11 cellular contexts compared by ENCODE assay signal in the genomic region with DNA sequence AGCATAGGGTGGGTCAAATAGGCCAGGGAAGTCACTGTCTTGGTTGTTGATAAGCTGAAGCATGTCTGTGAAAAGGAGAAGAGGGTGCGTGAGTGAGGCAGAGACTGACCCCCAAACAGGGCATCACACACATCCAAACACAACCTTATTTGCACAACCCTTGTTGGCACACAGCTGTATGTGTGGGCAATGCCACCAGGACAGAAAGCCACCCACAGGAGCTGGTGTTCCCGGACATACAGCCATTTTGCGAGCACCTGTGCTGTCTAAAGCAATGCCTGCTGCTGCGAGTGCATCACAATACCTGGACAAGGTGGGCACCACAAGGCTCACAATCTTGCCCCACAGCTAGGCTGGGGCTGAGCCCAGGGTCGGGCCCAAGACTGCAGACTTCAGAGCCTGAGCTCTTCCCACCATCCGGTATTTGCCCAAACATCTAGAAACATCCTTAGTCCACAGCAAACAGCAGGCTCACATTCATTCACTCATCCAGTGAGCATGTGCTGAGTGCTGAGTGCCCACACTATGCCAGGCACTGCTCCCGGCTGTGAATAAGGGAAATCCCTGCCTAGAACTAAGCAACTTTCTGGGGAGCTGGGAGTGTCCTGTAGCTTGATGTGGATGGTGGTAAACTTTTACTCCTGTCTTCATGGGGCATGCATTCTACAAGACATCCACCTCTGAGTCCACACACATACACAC. TPM values are rescaled to one million over a fixed set of nuclear protein-coding genes. Genes with fewer than 3 reads are reported as not detected.
DNase-seq lines count a peak whose midpoint lies in the region; ATAC-seq and TF ChIP-seq lines count a peak whose summit lies in the region.
"Had no signal": no experiment of that assay in that cellular context is flagged by ENCODE, and none has a peak within 500 bp of the region (broad histone marks: within the 10 kb centered on the region; RNA-seq: fewer than 3 reads in every experiment).

No MANE protein-coding gene starts in this region.

- H3K9me3 ChIP-seq in vagina = no peaks in the 10 kb centered on the region
- H3K9me3 ChIP-seq: neutrophil, tibial nerve had no signal

- peaks cover 0 to 34% of the 10 kb centered on the region in 2 donors for H3K36me3 ChIP-seq in vagina

- peaks cover 81% of the 10 kb centered on the region for H3K4me1 ChIP-seq in vagina

- peaks cover 76% of the 10 kb centered on the region for H3K4me1 Mint-ChIP-seq in activated naive CD4-positive, alpha-beta T cell treated with anti-CD3 and anti-CD28 coated beads, Interleukin-2, amount 10 ng/mL, durations not matched to agents 7 days and 5 days
- H3K4me1 Mint-ChIP-seq in activated naive CD8-positive, alpha-beta T cell (ENCODE audit: low read depth) = peaks cover 63% of the 10 kb centered on the region

- ATAC-seq in left lobe of liver (peak; percentile 1), HG03442 (IDR thresholded peaks at IDR 0.05; ENCODE audit: unreplicated experiment) (no peak)

- no peak for DNase-seq in activated naive CD4-positive, alpha-beta T cell treated with anti-CD3 and anti-CD28 coated beads, Interleukin-2, amount 10 ng/mL, durations not matched to agents 7 days and 5 days
- no peak for DNase-seq in activated naive CD4-positive, alpha-beta T cell treated with anti-CD3 and anti-CD28 coated beads, Interleukin-2, amount 50 U/mL, for 16 hours
- DNase-seq in left lobe of liver (ENCODE audit: low spot score) (no peak), vagina (ENCODE audit: extremely low spot score in 2 of 2) (no peak), NCI-H524 (lab: John Stamatoyannopoulos, UW) (no peak), NCI-H2081 (lab: John Stamatoyannopoulos, UW) (no peak)
- DNase-seq: NCI-H524 treated with DMSO at 0.1 percent for 48 hours had no signal

- no peaks in the 10 kb centered on the region for H3K27me3 ChIP-seq in vagina
- H3K27me3 ChIP-seq: tibial nerve had no signal

- H3K9me3 Mint-ChIP-seq in activated naive CD4-positive, alpha-beta T cell treated with anti-CD3 and anti-CD28 coated beads, Interleukin-2, amount 10 ng/mL, durations not matched to agents 7 days and 5 days = no peaks in the 10 kb centered on the region
- H3K9me3 Mint-ChIP-seq in activated naive CD8-positive, alpha-beta T cell (ENCODE audit: low read depth) = no peaks in the 10 kb centered on the region

- H3K27me3 Mint-ChIP-seq in activated naive CD4-positive, alpha-beta T cell treated with anti-CD3 and anti-CD28 coated beads, Interleukin-2, amount 10 ng/mL, durations not matched to agents 7 days and 5 days = no peaks in the 10 kb centered on the region
- H3K27me3 Mint-ChIP-seq in activated naive CD8-positive, alpha-beta T cell = no peaks in the 10 kb centered on the region

- H3K27ac ChIP-seq in vagina = peak overlapping the region; percentile 91
- H3K27ac ChIP-seq: neutrophil had no signal

- no peak overlapping the region for H3K4me3 ChIP-seq in vagina

- intact Hi-C loops in vagina (cut with DNase I) = no loop called here

- H3K36me3 Mint-ChIP-seq in activated naive CD4-positive, alpha-beta T cell treated with anti-CD3 and anti-CD28 coated beads, Interleukin-2, amount 10 ng/mL, durations not matched to agents 7 days and 5 days = peaks cover 44% of the 10 kb centered on the region
- peaks cover 2% of the 10 kb centered on the region for H3K36me3 Mint-ChIP-seq in activated naive CD8-positive, alpha-beta T cell

- peak overlapping the region; percentile 84 for H3K4me3 Mint-ChIP-seq in activated naive CD4-positive, alpha-beta T cell treated with anti-CD3 and anti-CD28 coated beads, Interleukin-2, amount 10 ng/mL, durations not matched to agents 7 days and 5 days
- peak overlapping the region; percentile 49 for H3K4me3 Mint-ChIP-seq in activated naive CD8-positive, alpha-beta T cell

- TF ChIP-seq POLR2A in vagina (IDR thresholded peaks at IDR 0.05) = no peak

- peak overlapping the region; percentile 82 for H3K27ac Mint-ChIP-seq in activated naive CD4-positive, alpha-beta T cell treated with anti-CD3 and anti-CD28 coated beads, Interleukin-2, amount 10 ng/mL, durations not matched to agents 7 days and 5 days
- H3K27ac Mint-ChIP-seq in activated naive CD8-positive, alpha-beta T cell = peak overlapping the region; percentile 41

- TF ChIP-seq CTCF in vagina (IDR thresholded peaks at IDR 0.05) = no peak

- CTCF ChIA-PET in activated naive CD4-positive, alpha-beta T cell treated with anti-CD3 and anti-CD28 coated beads, Interleukin-2, amount 10 ng/mL, durations not matched to agents 7 days and 5 days (lab: Charles Lee) = interaction anchor here (0.7 to 2.9 kb wide), 12 partner anchors 9 to 70 kb away, joined by 3 to 15 read pairs (median 4); no protein-coding TSS in a partner anchor

RNA-seq across cellular contexts. Expression of a gene that starts 16.2 kb away (rescaled TPM):
- 220 TPM for total RNA-seq in left lobe of liver
- 84.0 TPM for total RNA-seq in vagina
